12 cellular contexts compared by ENCODE assay signal in the genomic region with DNA sequence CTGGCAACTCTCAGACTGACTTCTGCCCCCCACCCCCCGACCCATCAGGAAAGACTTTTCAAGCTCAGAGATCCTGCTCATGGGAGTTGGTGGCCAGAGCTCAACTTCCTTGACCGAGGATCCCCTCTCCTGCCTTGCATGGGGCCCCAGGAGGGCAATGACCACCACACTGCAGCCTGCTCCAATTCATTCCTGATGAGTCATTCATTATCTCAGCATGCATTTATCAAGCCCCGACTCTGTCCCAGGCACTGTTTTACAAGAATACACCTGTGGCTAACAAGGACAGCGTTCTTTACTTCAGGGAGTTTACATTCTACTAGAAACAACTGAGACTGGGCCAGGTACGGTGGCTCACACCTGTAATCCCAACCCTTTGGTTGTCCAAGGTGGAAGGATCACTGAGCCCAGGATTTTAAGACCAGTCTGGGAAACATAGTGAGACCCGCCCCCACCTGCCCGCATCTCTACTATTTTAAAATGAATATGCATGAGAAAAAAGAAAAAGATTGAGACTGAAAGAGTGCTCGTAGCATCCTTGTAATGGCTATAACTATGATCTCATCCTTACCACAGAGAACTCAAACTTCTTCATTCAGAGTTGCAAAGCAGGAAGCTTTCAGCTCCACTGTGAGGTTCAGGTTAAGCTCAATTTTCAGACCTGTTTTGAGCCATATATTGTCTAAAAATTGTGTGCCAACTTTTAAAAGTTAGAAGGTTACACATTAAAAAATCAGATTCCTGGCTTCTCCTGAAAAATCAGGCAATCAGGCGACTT.
"Had no signal": no experiment of that assay in that cellular context is flagged by ENCODE, and none has a peak within 500 bp of the region (broad histone marks: within the 10 kb centered on the region; RNA-seq: fewer than 3 reads in every experiment).

No MANE protein-coding gene starts in this region.

- H3K36me3 Mint-ChIP-seq: activated naive CD4-positive, alpha-beta T cell treated with anti-CD3 and anti-CD28 coated beads, Interleukin-2, amount 50 U/mL, for 24 hours; natural killer cell; stimulated activated memory B cell treated with anti-CD40 and anti-IgM and Interleukin-4, amounts not matched to agents 10 μg/mL and 1 μg/mL and 100 μg/mL, for 72 hours had no signal

- H3K4me1 Mint-ChIP-seq: activated CD4-positive, alpha-beta T cell treated with anti-CD3 and anti-CD28 coated beads, Interleukin-2, amount 10 ng/mL, durations not matched to agents 24 days and 14 days; activated naive CD4-positive, alpha-beta T cell treated with anti-CD3 and anti-CD28 coated beads, Interleukin-2, amount 50 U/mL, for 24 hours had no signal

- H3K4me3 Mint-ChIP-seq: activated B cell treated with CpG ODN at 0.5 μM for 24 hours; activated CD4-positive, alpha-beta T cell treated with anti-CD3 and anti-CD28 coated beads, Interleukin-2, amount 10 ng/mL, durations not matched to agents 24 days and 14 days; activated naive CD4-positive, alpha-beta T cell treated with anti-CD3 and anti-CD28 coated beads, Interleukin-2, amount 50 U/mL, for 24 hours; brain; natural killer cell; stimulated activated memory B cell treated with anti-CD40 and anti-IgM and Interleukin-4, amounts not matched to agents 10 μg/mL and 1 μg/mL and 100 μg/mL, for 72 hours; T-helper 17 cell had no signal

- H3K27me3 ChIP-seq: tibial artery had no signal

- H3K27ac Mint-ChIP-seq: activated B cell treated with CpG ODN at 0.5 μM for 24 hours; activated CD4-positive, alpha-beta T cell treated with anti-CD3 and anti-CD28 coated beads, Interleukin-2, amount 10 ng/mL, durations not matched to agents 24 days and 14 days; activated naive CD4-positive, alpha-beta T cell treated with anti-CD3 and anti-CD28 coated beads, Interleukin-2, amount 50 U/mL, for 24 hours; natural killer cell; stimulated activated memory B cell treated with anti-CD40 and anti-IgM and Interleukin-4, amounts not matched to agents 10 μg/mL and 1 μg/mL and 100 μg/mL, for 72 hours; T-helper 17 cell had no signal

- H3K4me1 ChIP-seq: tibial artery had no signal

- H3K4me3 ChIP-seq: tibial artery had no signal

- DNase-seq: activated B cell treated with CpG ODN at 0.5 μM for 24 hours; activated CD4-positive, alpha-beta T cell treated with anti-CD3 and anti-CD28 coated beads, Interleukin-2, amount 10 ng/mL, durations not matched to agents 24 days and 14 days; activated CD8-positive, alpha-beta memory T cell treated with anti-CD3 and anti-CD28 coated beads for 24 hours; left colon; natural killer cell; nucleus accumbens; right cardiac atrium; T-helper 17 cell had no signal

- H3K9me3 ChIP-seq: tibial artery had no signal

- H3K9me3 Mint-ChIP-seq: activated B cell treated with CpG ODN at 0.5 μM for 24 hours; activated CD4-positive, alpha-beta T cell treated with anti-CD3 and anti-CD28 coated beads, Interleukin-2, amount 10 ng/mL, durations not matched to agents 24 days and 14 days; activated naive CD4-positive, alpha-beta T cell treated with anti-CD3 and anti-CD28 coated beads, Interleukin-2, amount 50 U/mL, for 24 hours; brain; natural killer cell; stimulated activated memory B cell treated with anti-CD40 and anti-IgM and Interleukin-4, amounts not matched to agents 10 μg/mL and 1 μg/mL and 100 μg/mL, for 72 hours had no signal

- ATAC-seq: left colon; natural killer cell; right cardiac atrium; stimulated activated memory B cell treated with anti-CD40 and anti-IgM and Interleukin-4, amounts not matched to agents 10 μg/mL and 1 μg/mL and 100 μg/mL, for 72 hours; T-helper 17 cell had no signal

- H3K27ac ChIP-seq: tibial artery had no signal

- H3K27me3 Mint-ChIP-seq: brain had no signal
